8 cellular contexts compared by ENCODE assay signal in genomic region chr12:123363743-123364531, GRCh38. TPM values are rescaled to one million over a fixed set of nuclear protein-coding genes. Genes with fewer than 3 reads are reported as not detected.
A peak's percentile ranks its signal among the peaks of the same experiment; 100 is the strongest.
DNase-seq lines count a peak whose midpoint lies in the region; ATAC-seq and TF ChIP-seq lines count a peak whose summit lies in the region.

No MANE protein-coding gene starts in this region.

- H3K4me1 ChIP-seq in HCT116 (ENCODE audit: control insufficient read depth in 1 of 2, insufficient read depth in 2 of 2, low read length in 2 of 2) (peaks cover 11 to 30% of the 10 kb centered on the region in 2 experiments; a peak in 3 of 4 replicates), neuron (ENCODE audit: insufficient read depth, low read length) (peaks cover 10% of the 10 kb centered on the region), urinary bladder (ENCODE audit: insufficient read depth) (no peaks in the 10 kb centered on the region)

- RAD21 ChIA-PET in HCT116 (lab: Charles Lee; ENCODE audit: low non-redundant PET in 1 of 2, low total read pairs in 2 of 2, uncharacterized antibody in 2 of 2, unreplicated experiment in 2 of 2), result no interaction called here

- H3K4me3 Mint-ChIP-seq in activated T-cell treated with anti-CD3 and anti-CD28 coated beads, Interleukin-2, amount 50 U/mL, for 4 hours, result peak overlapping the region; percentile 97

- intact Hi-C loops in HCT116 (cut with micrococcal nuclease), result loop anchor here (2.0 kb wide), 1 partner anchor 219 kb away; no protein-coding TSS in a partner anchor

- H2AFZ ChIP-seq in HCT116 (ENCODE audit: low read depth, low read length, poor library complexity, severe bottlenecking), result no peak overlapping the region
- no peak overlapping the region for H2AFZ ChIP-seq in neuron (ENCODE audit: low read depth, low read length)

- H3K9me2 ChIP-seq in HCT116 (ENCODE audit: insufficient read depth), result no peaks in the 10 kb centered on the region

- H3K4me3 ChIP-seq in HCT116 (replicated peaks in 1 of 2; ENCODE audit: low read depth in 1 of 2, low read length in 2 of 2), result peak overlapping the region; percentile 87 to 96
- H3K4me3 ChIP-seq in fibroblast of pulmonary artery (replicated peaks; ENCODE audit: low read depth, low read length), result peak overlapping the region; percentile 89
- H3K4me3 ChIP-seq in neuron (ENCODE audit: low read length), result peak overlapping the region; percentile 94
- H3K4me3 ChIP-seq in urinary bladder (ENCODE audit: low read depth, low read length), result peak overlapping the region; percentile 90

- BruUV-seq in HCT116 (replicated peaks; lab: Mats Ljungman, UMichigan), result no TSS peak

- H3K9me3 ChIP-seq in HCT116 (ENCODE audit: control insufficient read depth in 1 of 2, insufficient read depth in 1 of 2, low read depth in 1 of 2, low read length in 2 of 2) (no peaks in the 10 kb centered on the region), neuron (ENCODE audit: low read length) (no peaks in the 10 kb centered on the region)

- no peak for TF ChIP-seq RAD21 in HCT116 (IDR thresholded peaks at IDR 0.05; ENCODE audit: low read depth)

- no peaks in the 10 kb centered on the region for H3K36me3 ChIP-seq in HCT116 (ENCODE audit: control insufficient read depth in 1 of 2, insufficient read depth in 2 of 2, low read length in 2 of 2)
- H3K36me3 ChIP-seq in neuron (ENCODE audit: insufficient read depth, low read length), result peaks cover 3% of the 10 kb centered on the region
- H3K36me3 ChIP-seq in urinary bladder (ENCODE audit: insufficient read depth), result no peaks in the 10 kb centered on the region

- peak overlapping the region; percentile 98 for H3K4me2 ChIP-seq in HCT116 (ENCODE audit: low read length)

- CTCF ChIA-PET in HCT116 (lab: Charles Lee), result no interaction called here

- ATAC-seq in HCT116, result no peak
- peak; percentile 7 to 9 for ATAC-seq in activated T-cell treated with anti-CD3 and anti-CD28 coated beads, Interleukin-2, amount 50 U/mL, for 4 hours

- WGBS in urinary bladder, result under 1% methylated on average over 62 of the region's 62 CpGs

- H3K79me2 ChIP-seq in HCT116 (ENCODE audit: insufficient read depth, low read length), result peaks cover 57% of the 10 kb centered on the region

- H3K4me1 Mint-ChIP-seq in activated T-cell treated with anti-CD3 and anti-CD28 coated beads, Interleukin-2, amount 50 U/mL, for 4 hours (ENCODE audit: low read depth), result peaks cover 19% of the 10 kb centered on the region

- DNase-seq in ELF-1 (ENCODE audit: low read depth, low spot score) (peak; percentile 53), HCT116 (ENCODE audit: low read depth, low spot score) (no peak), NCI-H1105 treated with DMSO at 0.1 percent for 48 hours (lab: John Stamatoyannopoulos, UW) (peak; percentile 24), fibroblast of pulmonary artery (ENCODE audit: low read depth) (no peak), T1000 (lab: John Stamatoyannopoulos, UW) (no peak)
- peak; percentile 14 for DNase-seq in activated T-cell treated with anti-CD3 and anti-CD28 coated beads, Interleukin-2, amount 50 U/mL, for 4 hours

- H4K20me1 ChIP-seq in HCT116 (ENCODE audit: insufficient read depth), result peaks cover 15% of the 10 kb centered on the region; the same call in 1 of the 2 replicates

- peak overlapping the region; percentile 98 for H3K9ac ChIP-seq in HCT116 (ENCODE audit: low read length)

- no peaks in the 10 kb centered on the region for H3K9me3 Mint-ChIP-seq in activated T-cell treated with anti-CD3 and anti-CD28 coated beads, Interleukin-2, amount 50 U/mL, for 4 hours

- TF ChIP-seq POLR2A in HCT116 (IDR thresholded peaks at IDR 0.05; ENCODE audit: borderline replicate concordance, extremely low read depth, insufficient read depth, insufficient read length), result peak; percentile 4

- H3K27ac ChIP-seq in HCT116 (ENCODE audit: low read depth, low read length) (peak overlapping the region; percentile 92), urinary bladder (ENCODE audit: low read depth) (peak overlapping the region; percentile 85)

- TF ChIP-seq CTCF in HCT116 (IDR thresholded peaks at IDR 0.05 in 2 of 3, conservative IDR thresholded peaks at IDR 0.05 in 1 of 3; ENCODE audit: borderline replicate concordance in 1 of 3, insufficient read depth in 1 of 3, low read depth in 2 of 3, low read length in 2 of 3) (no peak), fibroblast of pulmonary artery (IDR thresholded peaks at IDR 0.05; ENCODE audit: low read length, missing control alignments) (no peak)

- peaks cover 2% of the 10 kb centered on the region for H3K36me3 Mint-ChIP-seq in activated T-cell treated with anti-CD3 and anti-CD28 coated beads, Interleukin-2, amount 50 U/mL, for 4 hours (ENCODE audit: insufficient read depth)

- H3K27me3 ChIP-seq in HCT116 (ENCODE audit: insufficient read depth, low read length) (no peaks in the 10 kb centered on the region), neuron (ENCODE audit: insufficient read depth, low read length) (no peaks in the 10 kb centered on the region)

- H3K27me3 Mint-ChIP-seq in activated T-cell treated with anti-CD3 and anti-CD28 coated beads, Interleukin-2, amount 50 U/mL, for 4 hours (ENCODE audit: low read depth), result no peaks in the 10 kb centered on the region

- POLR2A ChIA-PET in HCT116 (lab: Charles Lee), result interaction anchor here (1.1 to 1.2 kb wide), 2 partner anchors 19 to 28 kb away, joined by 3 to 4 read pairs; partner anchors contain the start of gene KMT5A

TF ChIP-seq in HCT116, 20 proteins besides CTCF, POLR2A, EP300 and RAD21:
- TF ChIP-seq YY1 (IDR thresholded peaks at IDR 0.05; ENCODE audit: extremely low read depth, insufficient replicate concordance, low read depth, low read length), result no peak
- peak; percentile 9; the same call in 1 of the 2 replicates for TF ChIP-seq SIN3A (IDR thresholded peaks at IDR 0.05; ENCODE audit: low read depth)
- no peak for TF ChIP-seq CBX3 (IDR thresholded peaks at IDR 0.05; ENCODE audit: low read depth)
- no peak for TF ChIP-seq ZNF274 (IDR thresholded peaks at IDR 0.05; ENCODE audit: low read depth, low read length)
- peak; percentile 46; the same call in 1 of the 2 replicates for TF ChIP-seq ZFX (IDR thresholded peaks at IDR 0.05)
- no peak for TF ChIP-seq FOSL1 (IDR thresholded peaks at IDR 0.05; ENCODE audit: low read depth)
- TF ChIP-seq MAX (IDR thresholded peaks at IDR 0.05), result peak; percentile 1; the same call in 1 of the 2 replicates
- no peak for TF ChIP-seq ATF3 (IDR thresholded peaks at IDR 0.05)
- TF ChIP-seq SP1 (IDR thresholded peaks at IDR 0.05; ENCODE audit: low read depth), result no peak
- TF ChIP-seq SRF (IDR thresholded peaks at IDR 0.05; ENCODE audit: low read depth), result no peak
- no peak for TF ChIP-seq CEBPB (IDR thresholded peaks at IDR 0.05; ENCODE audit: low read depth)

RNA-seq across cellular contexts. Expression of gene SBNO1, which starts 0.7 kb away (rescaled TPM):
- 43.8 TPM for total RNA-seq in HCT116 (2021; ENCODE audit: unreplicated experiment)
- 10.0 and 10.2 TPM in 2 replicates for polyA plus RNA-seq in HCT116 (2012)
- total RNA-seq in activated T-cell treated with anti-CD3 and anti-CD28 coated beads, Interleukin-2, amount 50 U/mL, for 4 hours, result 10 to 100 TPM; 40.9 to 45.5 (median 44.0) TPM
- 30.2 TPM for total RNA-seq in urinary bladder
- 7.1 TPM for polyA plus RNA-seq in urinary bladder

RNA-seq across cellular contexts. Expression of gene KMT5A, which starts 20.0 kb away (rescaled TPM):
- total RNA-seq in HCT116 (2021; ENCODE audit: unreplicated experiment) (64.8 TPM), urinary bladder (42.3 TPM)
- polyA plus RNA-seq in HCT116 (2012), result 39.0 and 47.0 TPM in 2 replicates
- 10 to 100 TPM; 37.1 to 39.4 (median 39.2) TPM for total RNA-seq in activated T-cell treated with anti-CD3 and anti-CD28 coated beads, Interleukin-2, amount 50 U/mL, for 4 hours
- 29.1 TPM for polyA plus RNA-seq in urinary bladder

Comparison
In these comparisons a context has a peak if more than half of its experiments do, and no peak if none do; other contexts are left out.
1. DNase-seq: peak in ELF-1 (single experiment), NCI-H1105 treated with DMSO at 0.1 percent for 48 hours (single experiment) and activated T-cell treated with anti-CD3 and anti-CD28 coated beads, Interleukin-2, amount 50 U/mL, for 4 hours (single experiment); none in HCT116 (single experiment), fibroblast of pulmonary artery (single experiment) and T1000 (single experiment).
2. Peak in every context shown above with its lines, with median percentiles within 50 percentile points of each other: H3K4me3 ChIP-seq.